Comparison of ENCODE assay signal across 23 cellular contexts in genomic region chr6:155647354-155647753, GRCh38.
"Had no signal": no experiment of that assay in that cellular context is flagged by ENCODE, and none has a peak within 500 bp of the region (broad histone marks: within the 10 kb centered on the region; RNA-seq: fewer than 3 reads in every experiment).

No MANE protein-coding gene starts in this region.

- H3K9me3 ChIP-seq: transverse colon, vagina had no signal

- H3K4me3 Mint-ChIP-seq: activated CD4-positive, alpha-beta memory T cell treated with anti-CD3 and anti-CD28 coated beads for 36 hours; activated CD4-positive, alpha-beta T cell treated with anti-CD3 and anti-CD28 coated beads for 36 hours; activated CD8-positive, alpha-beta memory T cell treated with anti-CD3 and anti-CD28 coated beads, Interleukin-2, amount 10 ng/mL, durations not matched to agents 7 days and 5 days; activated naive CD4-positive, alpha-beta T cell treated with anti-CD3 and anti-CD28 coated beads for 36 hours; naive thymus-derived CD8-positive, alpha-beta T cell; T-helper 17 cell had no signal

- H3K4me1 ChIP-seq: left lung, transverse colon had no signal

- H3K36me3 Mint-ChIP-seq: activated CD4-positive, alpha-beta memory T cell treated with anti-CD3 and anti-CD28 coated beads for 36 hours; activated CD8-positive, alpha-beta memory T cell treated with anti-CD3 and anti-CD28 coated beads, Interleukin-2, amount 10 ng/mL, durations not matched to agents 7 days and 5 days had no signal

- H3K4me3 ChIP-seq: left lung, right atrium auricular region, skin epidermis, transverse colon, vagina had no signal

- H3K27me3 Mint-ChIP-seq: activated CD4-positive, alpha-beta T cell treated with anti-CD3 and anti-CD28 coated beads for 36 hours; activated CD8-positive, alpha-beta memory T cell treated with anti-CD3 and anti-CD28 coated beads, Interleukin-2, amount 10 ng/mL, durations not matched to agents 7 days and 5 days; progenitor cell of endocrine pancreas had no signal

- H3K27ac Mint-ChIP-seq: activated CD4-positive, alpha-beta memory T cell treated with anti-CD3 and anti-CD28 coated beads for 36 hours; activated CD4-positive, alpha-beta T cell treated with anti-CD3 and anti-CD28 coated beads for 36 hours; activated CD8-positive, alpha-beta memory T cell treated with anti-CD3 and anti-CD28 coated beads, Interleukin-2, amount 10 ng/mL, durations not matched to agents 7 days and 5 days; activated naive CD4-positive, alpha-beta T cell treated with anti-CD3 and anti-CD28 coated beads for 36 hours; activated T-helper 2 cell treated with anti-CD3 and anti-CD28 coated beads, Interferon-gamma antibody, Interleukin-2, Interleukin-4, amounts not matched to agents 10 μg/mL and 5 μg/mL and 100 μg/mL, durations not matched to agents 14 hours and 24 hours and 36 hours; naive thymus-derived CD8-positive, alpha-beta T cell; progenitor cell of endocrine pancreas; T-helper 17 cell had no signal

- H3K36me3 ChIP-seq: left lung, right atrium auricular region, transverse colon, vagina, WERI-Rb-1 had no signal

- H3K4me1 Mint-ChIP-seq: activated CD8-positive, alpha-beta memory T cell treated with anti-CD3 and anti-CD28 coated beads, Interleukin-2, amount 10 ng/mL, durations not matched to agents 7 days and 5 days had no signal

- H3K9me3 Mint-ChIP-seq: activated T-helper 2 cell treated with anti-CD3 and anti-CD28 coated beads, Interferon-gamma antibody, Interleukin-2, Interleukin-4, amounts not matched to agents 10 μg/mL and 5 μg/mL and 100 μg/mL, durations not matched to agents 14 hours and 24 hours and 36 hours had no signal

- DNase-seq: activated CD4-positive, alpha-beta memory T cell treated with anti-CD3 and anti-CD28 coated beads for 36 hours; activated CD4-positive, alpha-beta T cell treated with anti-CD3 and anti-CD28 coated beads for 36 hours; activated CD8-positive, alpha-beta memory T cell treated with anti-CD3 and anti-CD28 coated beads, Interleukin-2, amount 10 ng/mL, durations not matched to agents 7 days and 5 days; activated naive CD4-positive, alpha-beta T cell treated with anti-CD3 and anti-CD28 coated beads for 36 hours; activated T-cell treated with anti-CD3 and anti-CD28 coated beads, Interleukin-2, amount 50 U/mL, for 1 hour; caudate nucleus; effector CD4-positive, alpha-beta T cell; islet precursor cell; left lung; naive thymus-derived CD8-positive, alpha-beta T cell; stimulated activated CD4-positive, alpha-beta T cell treated with anti-CD3 and anti-CD28 coated beads, Interleukin-4, amount 100 ng/mL, for 24 hours; stimulated activated naive CD4-positive, alpha-beta T cell; substantia nigra; T-helper 17 cell; transverse colon; WERI-Rb-1 had no signal

- H3K27ac ChIP-seq: coronary artery, epithelial cell of prostate, left lung, right atrium auricular region, transverse colon, vagina, WERI-Rb-1 had no signal

- H3K27me3 ChIP-seq: left lung, right atrium auricular region, transverse colon, vagina had no signal

- ATAC-seq: activated CD4-positive, alpha-beta T cell treated with anti-CD3 and anti-CD28 coated beads for 36 hours; activated CD8-positive, alpha-beta memory T cell treated with anti-CD3 and anti-CD28 coated beads, Interleukin-2, amount 10 ng/mL, durations not matched to agents 7 days and 5 days; left lung; naive thymus-derived CD8-positive, alpha-beta T cell; T-helper 17 cell had no signal
